10 cellular contexts compared by ENCODE assay signal in the genomic region with DNA sequence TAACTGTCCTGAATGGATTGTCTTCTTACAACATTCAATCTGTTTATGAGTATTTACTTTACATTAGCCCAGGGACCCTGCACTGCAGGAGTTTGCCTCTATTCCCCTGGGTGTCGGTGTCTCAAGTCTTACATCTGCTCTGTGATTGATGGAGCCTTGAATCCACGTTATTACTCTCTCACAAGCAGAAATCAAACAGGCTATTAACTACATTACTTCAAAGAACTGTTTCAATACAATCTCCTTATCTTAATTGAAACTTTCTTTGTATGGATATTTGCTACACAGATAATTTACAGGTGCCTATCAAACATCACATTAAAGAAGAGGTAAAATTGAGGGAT. TPM values are rescaled to one million over a fixed set of nuclear protein-coding genes. Genes with fewer than 3 reads are reported as not detected.
A peak's percentile ranks its signal among the peaks of the same experiment; 100 is the strongest.
DNase-seq lines count a peak whose midpoint lies in the region; ATAC-seq and TF ChIP-seq lines count a peak whose summit lies in the region.
"Had no signal": no experiment of that assay in that cellular context is flagged by ENCODE, and none has a peak within 500 bp of the region (broad histone marks: within the 10 kb centered on the region; RNA-seq: fewer than 3 reads in every experiment).

No MANE protein-coding gene starts in this region.

- no peaks in the 10 kb centered on the region for H4K20me1 ChIP-seq in GM23338 (replicated peaks; ENCODE audit: insufficient read depth)
- H4K20me1 ChIP-seq in fibroblast of lung (ENCODE audit: control insufficient read depth, extremely low read depth, insufficient read depth, low read length): no peaks in the 10 kb centered on the region

- no peak for DNase-seq in GM23338 (ENCODE audit: low spot score)
- DNase-seq in NCI-H82 treated with DMSO at 0.1 percent for 48 hours (lab: John Stamatoyannopoulos, UW; ENCODE audit: unreplicated experiment): peak; percentile 45
- DNase-seq in fibroblast of lung (ENCODE audit: low read depth in 2 of 2): no peak
- no peak for DNase-seq in H4 (ENCODE audit: low spot score)
- no peak for DNase-seq in stimulated activated naive CD4-positive, alpha-beta T cell treated with Interleukin-2 at 50 U/mL for 16 hours (lab: John Stamatoyannopoulos, UW)
- DNase-seq: activated CD4-positive, alpha-beta T cell treated with anti-CD3 and anti-CD28 coated beads for 48 hours had no signal

- no peak overlapping the region for H3K9ac ChIP-seq in fibroblast of lung (ENCODE audit: insufficient read depth, low read length)

- H3K27me3 Mint-ChIP-seq in GM23338 (ENCODE audit: insufficient read depth, low read depth, poor library complexity): peaks cover 52% of the 10 kb centered on the region

- no peaks in the 10 kb centered on the region for H3K36me3 ChIP-seq in ACC112 (ENCODE audit: insufficient read depth, low read length)
- H3K36me3 ChIP-seq in GM23338 (ENCODE audit: insufficient read depth): no peaks in the 10 kb centered on the region
- no peaks in the 10 kb centered on the region for H3K36me3 ChIP-seq in fibroblast of lung (ENCODE audit: control insufficient read depth, insufficient read depth, low read length)

- no peaks in the 10 kb centered on the region for H3K9me2 ChIP-seq in GM23338 (ENCODE audit: insufficient read depth)

- H3F3A ChIP-seq in GM23338 (replicated peaks; ENCODE audit: low read depth): no peaks in the 10 kb centered on the region

- H3K9me3 ChIP-seq in fibroblast of lung (ENCODE audit: control insufficient read depth, insufficient read depth, low read depth, low read length): no peaks in the 10 kb centered on the region

- TF ChIP-seq CTCF in GM23338 (conservative IDR thresholded peaks at IDR 0.05; ENCODE audit: low read depth in 2 of 2): no peak
- TF ChIP-seq CTCF in fibroblast of lung (conservative IDR thresholded peaks at IDR 0.05 in 1 of 2, IDR thresholded peaks at IDR 0.05 in 1 of 2; ENCODE audit: low read depth in 1 of 2, low read length in 2 of 2): no peak

- no peaks in the 10 kb centered on the region; the same call in 2 of the 3 replicates for H3K36me3 Mint-ChIP-seq in GM23338 (ENCODE audit: low read depth)

- H3K4me1 Mint-ChIP-seq in GM23338: peaks cover 36% of the 10 kb centered on the region

- H3K4me1 ChIP-seq in ACC112 (ENCODE audit: control insufficient read depth, insufficient read depth, low read length, unreplicated experiment) (peaks cover 27% of the 10 kb centered on the region), GM23338 (ENCODE audit: insufficient read depth) (peaks cover 27% of the 10 kb centered on the region), fibroblast of lung (ENCODE audit: control insufficient read depth, extremely low read depth, insufficient read depth, low read length) (peaks cover 12% of the 10 kb centered on the region)

- peak overlapping the region; percentile 85; the same call in 2 of the 3 replicates for H3K4me3 Mint-ChIP-seq in GM23338

- H3K4me2 ChIP-seq in GM23338: peak overlapping the region; percentile 99
- H3K4me2 ChIP-seq in fibroblast of lung (ENCODE audit: extremely low read depth, insufficient read depth, low read length): peak overlapping the region; percentile 1

- H3K27ac ChIP-seq in ACC112 (ENCODE audit: low read depth, low read length) (peak overlapping the region; percentile 92; the same call in 1 of the 2 replicates), GM23338 (ENCODE audit: low read depth) (no peak overlapping the region), fibroblast of lung (ENCODE audit: insufficient read depth, low read length) (no peak overlapping the region)
- H3K27ac ChIP-seq: coronary artery had no signal

- ATAC-seq in GM23338 (no peak), GM19467 (IDR thresholded peaks at IDR 0.05; ENCODE audit: unreplicated experiment) (no peak), GM21723 (IDR thresholded peaks at IDR 0.05; ENCODE audit: unreplicated experiment) (no peak)

- H3K79me2 ChIP-seq in ACC112 (ENCODE audit: control insufficient read depth, insufficient read depth, low read length, unreplicated experiment) (peaks cover 6% of the 10 kb centered on the region), GM23338 (replicated peaks; ENCODE audit: insufficient read depth) (no peaks in the 10 kb centered on the region), fibroblast of lung (ENCODE audit: control insufficient read depth, insufficient read depth, low read length) (peaks cover 19% of the 10 kb centered on the region)

- no peak overlapping the region for H3K27ac Mint-ChIP-seq in GM23338

- no peaks in the 10 kb centered on the region for H3K9me3 Mint-ChIP-seq in GM23338

- H3K27me3 ChIP-seq in ACC112 (ENCODE audit: insufficient read depth, low read length): no peaks in the 10 kb centered on the region
- peaks cover 50% of the 10 kb centered on the region for H3K27me3 ChIP-seq in GM23338 (ENCODE audit: insufficient read depth)
- H3K27me3 ChIP-seq in fibroblast of lung (ENCODE audit: control insufficient read depth, insufficient read depth, low read length): no peaks in the 10 kb centered on the region

- H2AFZ ChIP-seq in ACC112 (ENCODE audit: low read length, unreplicated experiment) (no peak overlapping the region), GM23338 (no peak overlapping the region), fibroblast of lung (ENCODE audit: low read length) (peak overlapping the region; percentile 15)

- peak overlapping the region; percentile 90; the same call in 1 of the 2 replicates for H3K4me3 ChIP-seq in ACC112 (ENCODE audit: low read depth, low read length)
- H3K4me3 ChIP-seq in GM23338: peak overlapping the region; percentile 76; the same call in 1 of the 2 replicates
- no peak overlapping the region for H3K4me3 ChIP-seq in fibroblast of lung (replicated peaks in 1 of 4; ENCODE audit: control extremely low read depth in 1 of 4, insufficient read depth in 1 of 4, low read depth in 3 of 4, low read length in 4 of 4)

TF ChIP-seq in GM23338, 12 proteins besides CTCF, POLR2A, EP300 and RAD21 (continues in another document):
- TF ChIP-seq, protein P1, sequence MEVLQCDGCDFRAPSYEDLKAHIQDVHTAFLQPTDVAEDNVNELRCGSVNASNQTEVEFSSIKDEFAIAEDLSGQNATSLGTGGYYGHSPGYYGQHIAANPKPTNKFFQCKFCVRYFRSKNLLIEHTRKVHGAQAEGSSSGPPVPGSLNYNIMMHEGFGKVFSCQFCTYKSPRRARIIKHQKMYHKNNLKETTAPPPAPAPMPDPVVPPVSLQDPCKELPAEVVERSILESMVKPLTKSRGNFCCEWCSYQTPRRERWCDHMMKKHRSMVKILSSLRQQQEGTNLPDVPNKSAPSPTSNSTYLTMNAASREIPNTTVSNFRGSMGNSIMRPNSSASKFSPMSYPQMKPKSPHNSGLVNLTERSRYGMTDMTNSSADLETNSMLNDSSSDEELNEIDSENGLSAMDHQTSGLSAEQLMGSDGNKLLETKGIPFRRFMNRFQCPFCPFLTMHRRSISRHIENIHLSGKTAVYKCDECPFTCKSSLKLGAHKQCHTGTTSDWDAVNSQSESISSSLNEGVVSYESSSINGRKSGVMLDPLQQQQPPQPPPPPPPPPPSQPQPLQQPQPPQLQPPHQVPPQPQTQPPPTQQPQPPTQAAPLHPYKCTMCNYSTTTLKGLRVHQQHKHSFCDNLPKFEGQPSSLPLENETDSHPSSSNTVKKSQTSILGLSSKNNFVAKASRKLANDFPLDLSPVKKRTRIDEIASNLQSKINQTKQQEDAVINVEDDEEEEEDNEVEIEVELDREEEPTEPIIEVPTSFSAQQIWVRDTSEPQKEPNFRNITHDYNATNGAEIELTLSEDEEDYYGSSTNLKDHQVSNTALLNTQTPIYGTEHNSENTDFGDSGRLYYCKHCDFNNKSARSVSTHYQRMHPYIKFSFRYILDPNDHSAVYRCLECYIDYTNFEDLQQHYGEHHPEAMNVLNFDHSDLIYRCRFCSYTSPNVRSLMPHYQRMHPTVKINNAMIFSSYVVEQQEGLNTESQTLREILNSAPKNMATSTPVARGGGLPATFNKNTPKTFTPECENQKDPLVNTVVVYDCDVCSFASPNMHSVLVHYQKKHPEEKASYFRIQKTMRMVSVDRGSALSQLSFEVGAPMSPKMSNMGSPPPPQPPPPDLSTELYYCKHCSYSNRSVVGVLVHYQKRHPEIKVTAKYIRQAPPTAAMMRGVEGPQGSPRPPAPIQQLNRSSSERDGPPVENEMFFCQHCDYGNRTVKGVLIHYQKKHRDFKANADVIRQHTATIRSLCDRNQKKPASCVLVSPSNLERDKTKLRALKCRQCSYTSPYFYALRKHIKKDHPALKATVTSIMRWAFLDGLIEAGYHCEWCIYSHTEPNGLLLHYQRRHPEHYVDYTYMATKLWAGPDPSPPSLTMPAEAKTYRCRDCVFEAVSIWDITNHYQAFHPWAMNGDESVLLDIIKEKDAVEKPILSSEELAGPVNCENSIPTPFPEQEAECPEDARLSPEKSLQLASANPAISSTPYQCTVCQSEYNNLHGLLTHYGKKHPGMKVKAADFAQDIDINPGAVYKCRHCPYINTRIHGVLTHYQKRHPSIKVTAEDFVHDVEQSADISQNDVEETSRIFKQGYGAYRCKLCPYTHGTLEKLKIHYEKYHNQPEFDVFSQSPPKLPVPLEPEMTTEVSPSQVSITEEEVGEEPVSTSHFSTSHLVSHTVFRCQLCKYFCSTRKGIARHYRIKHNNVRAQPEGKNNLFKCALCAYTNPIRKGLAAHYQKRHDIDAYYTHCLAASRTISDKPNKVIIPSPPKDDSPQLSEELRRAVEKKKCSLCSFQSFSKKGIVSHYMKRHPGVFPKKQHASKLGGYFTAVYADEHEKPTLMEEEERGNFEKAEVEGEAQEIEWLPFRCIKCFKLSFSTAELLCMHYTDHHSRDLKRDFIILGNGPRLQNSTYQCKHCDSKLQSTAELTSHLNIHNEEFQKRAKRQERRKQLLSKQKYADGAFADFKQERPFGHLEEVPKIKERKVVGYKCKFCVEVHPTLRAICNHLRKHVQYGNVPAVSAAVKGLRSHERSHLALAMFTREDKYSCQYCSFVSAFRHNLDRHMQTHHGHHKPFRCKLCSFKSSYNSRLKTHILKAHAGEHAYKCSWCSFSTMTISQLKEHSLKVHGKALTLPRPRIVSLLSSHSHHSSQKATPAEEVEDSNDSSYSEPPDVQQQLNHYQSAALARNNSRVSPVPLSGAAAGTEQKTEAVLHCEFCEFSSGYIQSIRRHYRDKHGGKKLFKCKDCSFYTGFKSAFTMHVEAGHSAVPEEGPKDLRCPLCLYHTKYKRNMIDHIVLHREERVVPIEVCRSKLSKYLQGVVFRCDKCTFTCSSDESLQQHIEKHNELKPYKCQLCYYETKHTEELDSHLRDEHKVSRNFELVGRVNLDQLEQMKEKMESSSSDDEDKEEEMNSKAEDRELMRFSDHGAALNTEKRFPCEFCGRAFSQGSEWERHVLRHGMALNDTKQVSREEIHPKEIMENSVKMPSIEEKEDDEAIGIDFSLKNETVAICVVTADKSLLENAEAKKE (CRISPR knock-in tag; IDR thresholded peaks at IDR 0.05): no peak
- TF ChIP-seq STAT1 (IDR thresholded peaks at IDR 0.05; ENCODE audit: unreplicated experiment): no peak
- no peak for TF ChIP-seq ZNF114 (CRISPR knock-in tag; IDR thresholded peaks at IDR 0.05)

RNA-seq across cellular contexts. Expression of a gene that starts 3.1 kb away (rescaled TPM):
- 1.3 and 1.5 TPM in 2 replicates for total RNA-seq in GM23338 (2014; rRNA removed; shearing (Covaris generic))
- polyA plus RNA-seq in GM23338 (2016; fragmentation: Nextera tagmentation; extraction: Ambion mirVana) (1.6 and 2.2 TPM in 2 replicates), fibroblast of lung (111 and 118 TPM in 2 replicates)
- total RNA-seq in fibroblast of lung: 120 and 145 TPM in 2 replicates
- polyA plus RNA-seq in fibroblast of lung (2012): 96.1 and 127 TPM in 2 replicates
- polyA minus RNA-seq in fibroblast of lung (ENCODE audit: low replicate concordance): 183 and 197 TPM in 2 replicates
- total RNA-seq in H4 (2014; rRNA removed; shearing (Covaris generic)): 11.6 and 15.7 TPM in 2 replicates

Comparison
In these comparisons a context has a peak if more than half of its experiments do, and no peak if none do; other contexts are left out.
1. H3K4me3 ChIP-seq: peak in ACC112 (single experiment) and GM23338 (single experiment); none in fibroblast of lung (0 of 4).